In the genomic region with DNA sequence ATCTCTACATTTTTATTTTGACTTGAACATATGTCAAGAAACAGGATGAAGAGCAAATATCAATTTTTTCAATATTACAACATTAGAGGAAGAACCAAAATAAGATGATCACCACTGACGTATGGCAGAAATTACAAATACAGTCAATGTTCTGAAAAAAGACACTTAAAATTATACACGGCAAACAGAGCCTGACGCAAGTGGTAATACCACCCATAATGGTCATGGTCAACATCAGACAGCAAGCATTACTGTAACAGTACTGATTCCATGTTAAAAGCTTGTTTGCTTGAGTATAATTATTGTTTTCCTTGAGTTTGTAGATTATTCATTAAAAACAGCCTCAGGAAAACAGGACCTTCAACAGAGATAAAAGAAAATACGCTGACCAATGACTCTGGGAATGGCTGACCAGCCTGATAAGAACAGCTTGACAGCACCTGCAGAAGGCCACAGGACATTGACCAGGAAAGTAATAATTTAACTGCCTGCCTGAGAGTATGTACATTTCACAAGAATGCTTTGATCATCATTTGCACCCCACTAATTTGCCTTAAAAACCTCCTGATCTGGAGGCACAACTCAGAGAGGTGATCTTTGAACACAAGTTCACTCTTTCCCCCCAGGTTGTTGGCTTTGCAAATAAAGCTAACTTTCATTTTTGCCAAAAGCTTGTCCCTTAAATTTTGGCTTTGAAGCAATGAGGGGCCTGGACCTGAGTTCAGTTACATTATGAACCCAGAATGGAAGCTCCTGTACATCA, we compare ENCODE assay signal across 1 cellular context.
TF ChIP-seq lines count a peak whose summit lies in the region.

No MANE protein-coding gene starts in this region.

TF ChIP-seq in HepG2, 621 proteins besides CTCF, POLR2A, EP300 and RAD21 (continued from another document and continues in another):
- TF ChIP-seq, protein P1, sequence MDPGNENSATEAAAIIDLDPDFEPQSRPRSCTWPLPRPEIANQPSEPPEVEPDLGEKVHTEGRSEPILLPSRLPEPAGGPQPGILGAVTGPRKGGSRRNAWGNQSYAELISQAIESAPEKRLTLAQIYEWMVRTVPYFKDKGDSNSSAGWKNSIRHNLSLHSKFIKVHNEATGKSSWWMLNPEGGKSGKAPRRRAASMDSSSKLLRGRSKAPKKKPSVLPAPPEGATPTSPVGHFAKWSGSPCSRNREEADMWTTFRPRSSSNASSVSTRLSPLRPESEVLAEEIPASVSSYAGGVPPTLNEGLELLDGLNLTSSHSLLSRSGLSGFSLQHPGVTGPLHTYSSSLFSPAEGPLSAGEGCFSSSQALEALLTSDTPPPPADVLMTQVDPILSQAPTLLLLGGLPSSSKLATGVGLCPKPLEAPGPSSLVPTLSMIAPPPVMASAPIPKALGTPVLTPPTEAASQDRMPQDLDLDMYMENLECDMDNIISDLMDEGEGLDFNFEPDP (CRISPR knock-in tag; conservative IDR thresholded peaks at IDR 0.05), result no peak
- TF ChIP-seq ZNF296 (CRISPR knock-in tag; conservative IDR thresholded peaks at IDR 0.05), result no peak
- TF ChIP-seq MED13 (CRISPR knock-in tag; IDR thresholded peaks at IDR 0.05), result peak; percentile 82
- TF ChIP-seq CEBPG (CRISPR knock-in tag; IDR thresholded peaks at IDR 0.05), result peak; percentile 65
- peak; percentile 86 for TF ChIP-seq NR2F6 (IDR thresholded peaks at IDR 0.05)
- peak; percentile 82 for TF ChIP-seq NR2F6 (CRISPR knock-in tag; IDR thresholded peaks at IDR 0.05)
- TF ChIP-seq ZNF382 (CRISPR knock-in tag; IDR thresholded peaks at IDR 0.05; ENCODE audit: borderline replicate concordance), result no peak
- peak; percentile 78 for TF ChIP-seq EHMT2 (IDR thresholded peaks at IDR 0.05; ENCODE audit: borderline replicate concordance, low read depth, low read length)
- peak; percentile 89 for TF ChIP-seq FOXA3 (CRISPR knock-in tag; IDR thresholded peaks at IDR 0.05)
- peak; percentile 90 for TF ChIP-seq SOX5 (CRISPR knock-in tag; IDR thresholded peaks at IDR 0.05; ENCODE audit: borderline replicate concordance)
- TF ChIP-seq ZFP36 (IDR thresholded peaks at IDR 0.05; ENCODE audit: borderline replicate concordance, low read depth, low read length, partially characterized antibody), result no peak
- TF ChIP-seq BHLHE40 (IDR thresholded peaks at IDR 0.05; ENCODE audit: low read length), result no peak
- TF ChIP-seq MTA3 (CRISPR knock-in tag; IDR thresholded peaks at IDR 0.05), result no peak
- TF ChIP-seq, protein P2, sequence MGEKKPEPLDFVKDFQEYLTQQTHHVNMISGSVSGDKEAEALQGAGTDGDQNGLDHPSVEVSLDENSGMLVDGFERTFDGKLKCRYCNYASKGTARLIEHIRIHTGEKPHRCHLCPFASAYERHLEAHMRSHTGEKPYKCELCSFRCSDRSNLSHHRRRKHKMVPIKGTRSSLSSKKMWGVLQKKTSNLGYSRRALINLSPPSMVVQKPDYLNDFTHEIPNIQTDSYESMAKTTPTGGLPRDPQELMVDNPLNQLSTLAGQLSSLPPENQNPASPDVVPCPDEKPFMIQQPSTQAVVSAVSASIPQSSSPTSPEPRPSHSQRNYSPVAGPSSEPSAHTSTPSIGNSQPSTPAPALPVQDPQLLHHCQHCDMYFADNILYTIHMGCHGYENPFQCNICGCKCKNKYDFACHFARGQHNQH (CRISPR knock-in tag; IDR thresholded peaks at IDR 0.05), result peak; percentile 73; the same call in 1 of the 2 replicates
- TF ChIP-seq YEATS4 (CRISPR knock-in tag; IDR thresholded peaks at IDR 0.05; ENCODE audit: borderline replicate concordance), result peak; percentile 10; the same call in 1 of the 2 replicates
- TF ChIP-seq, protein P3, sequence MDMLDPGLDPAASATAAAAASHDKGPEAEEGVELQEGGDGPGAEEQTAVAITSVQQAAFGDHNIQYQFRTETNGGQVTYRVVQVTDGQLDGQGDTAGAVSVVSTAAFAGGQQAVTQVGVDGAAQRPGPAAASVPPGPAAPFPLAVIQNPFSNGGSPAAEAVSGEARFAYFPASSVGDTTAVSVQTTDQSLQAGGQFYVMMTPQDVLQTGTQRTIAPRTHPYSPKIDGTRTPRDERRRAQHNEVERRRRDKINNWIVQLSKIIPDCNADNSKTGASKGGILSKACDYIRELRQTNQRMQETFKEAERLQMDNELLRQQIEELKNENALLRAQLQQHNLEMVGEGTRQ (IDR thresholded peaks at IDR 0.05; ENCODE audit: low read depth, low read length), result no peak
- TF ChIP-seq, protein P3 (CRISPR knock-in tag; IDR thresholded peaks at IDR 0.05; ENCODE audit: borderline replicate concordance), result no peak
- no peak for TF ChIP-seq SSRP1 (CRISPR knock-in tag; IDR thresholded peaks at IDR 0.05)
- no peak for TF ChIP-seq ZNF768 (CRISPR knock-in tag; IDR thresholded peaks at IDR 0.05)
- no peak for TF ChIP-seq GTF2F1 (IDR thresholded peaks at IDR 0.05; ENCODE audit: low read length)
- no peak for TF ChIP-seq ZNF557 (CRISPR knock-in tag; IDR thresholded peaks at IDR 0.05)
- no peak; the same call in 1 of the 2 replicates for TF ChIP-seq NKX3-1 (CRISPR knock-in tag; IDR thresholded peaks at IDR 0.05)
- no peak for TF ChIP-seq ZNF460 (CRISPR knock-in tag; IDR thresholded peaks at IDR 0.05; ENCODE audit: borderline replicate concordance)
- TF ChIP-seq ZNF484 (CRISPR knock-in tag; IDR thresholded peaks at IDR 0.05; ENCODE audit: borderline replicate concordance, low read depth), result no peak
- no peak for TF ChIP-seq ZNF207 (IDR thresholded peaks at IDR 0.05; ENCODE audit: borderline replicate concordance)
- no peak for TF ChIP-seq AKAP8 (CRISPR knock-in tag; IDR thresholded peaks at IDR 0.05)
- TF ChIP-seq, protein P4, sequence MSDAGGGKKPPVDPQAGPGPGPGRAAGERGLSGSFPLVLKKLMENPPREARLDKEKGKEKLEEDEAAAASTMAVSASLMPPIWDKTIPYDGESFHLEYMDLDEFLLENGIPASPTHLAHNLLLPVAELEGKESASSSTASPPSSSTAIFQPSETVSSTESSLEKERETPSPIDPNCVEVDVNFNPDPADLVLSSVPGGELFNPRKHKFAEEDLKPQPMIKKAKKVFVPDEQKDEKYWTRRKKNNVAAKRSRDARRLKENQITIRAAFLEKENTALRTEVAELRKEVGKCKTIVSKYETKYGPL (CRISPR knock-in tag; IDR thresholded peaks at IDR 0.05), result no peak
- peak; percentile 39; the same call in 1 of the 2 replicates for TF ChIP-seq TRIM24 (CRISPR knock-in tag; IDR thresholded peaks at IDR 0.05)
- TF ChIP-seq KAT2B (IDR thresholded peaks at IDR 0.05; ENCODE audit: borderline replicate concordance, low read depth, low read length), result no peak
- TF ChIP-seq, protein P5, sequence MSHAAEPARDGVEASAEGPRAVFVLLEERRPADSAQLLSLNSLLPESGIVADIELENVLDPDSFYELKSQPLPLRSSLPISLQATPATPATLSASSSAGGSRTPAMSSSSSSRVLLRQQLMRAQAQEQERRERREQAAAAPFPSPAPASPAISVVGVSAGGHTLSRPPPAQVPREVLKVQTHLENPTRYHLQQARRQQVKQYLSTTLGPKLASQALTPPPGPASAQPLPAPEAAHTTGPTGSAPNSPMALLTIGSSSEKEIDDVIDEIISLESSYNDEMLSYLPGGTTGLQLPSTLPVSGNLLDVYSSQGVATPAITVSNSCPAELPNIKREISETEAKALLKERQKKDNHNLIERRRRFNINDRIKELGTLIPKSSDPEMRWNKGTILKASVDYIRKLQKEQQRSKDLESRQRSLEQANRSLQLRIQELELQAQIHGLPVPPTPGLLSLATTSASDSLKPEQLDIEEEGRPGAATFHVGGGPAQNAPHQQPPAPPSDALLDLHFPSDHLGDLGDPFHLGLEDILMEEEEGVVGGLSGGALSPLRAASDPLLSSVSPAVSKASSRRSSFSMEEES (CRISPR knock-in tag; IDR thresholded peaks at IDR 0.05), result peak; percentile 92
- TF ChIP-seq, protein P6, sequence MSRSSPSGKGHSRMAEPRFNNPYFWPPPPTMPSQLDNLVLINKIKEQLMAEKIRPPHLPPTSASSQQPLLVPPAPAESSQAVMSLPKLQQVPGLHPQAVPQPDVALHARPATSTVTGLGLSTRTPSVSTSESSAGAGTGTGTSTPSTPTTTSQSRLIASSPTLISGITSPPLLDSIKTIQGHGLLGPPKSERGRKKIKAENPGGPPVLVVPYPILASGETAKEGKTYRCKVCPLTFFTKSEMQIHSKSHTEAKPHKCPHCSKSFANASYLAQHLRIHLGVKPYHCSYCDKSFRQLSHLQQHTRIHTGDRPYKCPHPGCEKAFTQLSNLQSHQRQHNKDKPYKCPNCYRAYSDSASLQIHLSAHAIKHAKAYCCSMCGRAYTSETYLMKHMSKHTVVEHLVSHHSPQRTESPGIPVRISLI (CRISPR knock-in tag; IDR thresholded peaks at IDR 0.05; ENCODE audit: borderline replicate concordance), result peak; percentile 66; the same call in 1 of the 2 replicates
- TF ChIP-seq, protein P7, sequence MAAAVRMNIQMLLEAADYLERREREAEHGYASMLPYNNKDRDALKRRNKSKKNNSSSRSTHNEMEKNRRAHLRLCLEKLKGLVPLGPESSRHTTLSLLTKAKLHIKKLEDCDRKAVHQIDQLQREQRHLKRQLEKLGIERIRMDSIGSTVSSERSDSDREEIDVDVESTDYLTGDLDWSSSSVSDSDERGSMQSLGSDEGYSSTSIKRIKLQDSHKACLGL (CRISPR knock-in tag; IDR thresholded peaks at IDR 0.05), result no peak
- no peak for TF ChIP-seq HES4 (CRISPR knock-in tag; IDR thresholded peaks at IDR 0.05; ENCODE audit: borderline replicate concordance)
- no peak for TF ChIP-seq AGO2 (optimal IDR thresholded peaks at IDR 0.05; ENCODE audit: low read depth, low read length)
- no peak for TF ChIP-seq NONO (IDR thresholded peaks at IDR 0.05)
- TF ChIP-seq NONO (CRISPR knock-in tag; conservative IDR thresholded peaks at IDR 0.05), result peak; percentile 70; the same call in 1 of the 2 replicates
- 0 out of 2 replicates have a peak, but pooled peaks have one; percentile 34 for TF ChIP-seq GZF1 (CRISPR knock-in tag; IDR thresholded peaks at IDR 0.05)
- TF ChIP-seq TCF7 (IDR thresholded peaks at IDR 0.05; ENCODE audit: low read depth), result peak; percentile 98
- TF ChIP-seq ZNF670 (CRISPR knock-in tag; IDR thresholded peaks at IDR 0.05; ENCODE audit: borderline replicate concordance), result no peak
- TF ChIP-seq TGIF2 (CRISPR knock-in tag; IDR thresholded peaks at IDR 0.05), result 0 out of 2 replicates have a peak, but pooled peaks have one; percentile 44
- TF ChIP-seq HOXA5 (CRISPR knock-in tag; IDR thresholded peaks at IDR 0.05), result no peak
- TF ChIP-seq KMT2A (CRISPR knock-in tag; IDR thresholded peaks at IDR 0.05), result no peak
- peak; percentile 45 for TF ChIP-seq SKI (IDR thresholded peaks at IDR 0.05; ENCODE audit: partially characterized antibody)
- TF ChIP-seq, protein P8, sequence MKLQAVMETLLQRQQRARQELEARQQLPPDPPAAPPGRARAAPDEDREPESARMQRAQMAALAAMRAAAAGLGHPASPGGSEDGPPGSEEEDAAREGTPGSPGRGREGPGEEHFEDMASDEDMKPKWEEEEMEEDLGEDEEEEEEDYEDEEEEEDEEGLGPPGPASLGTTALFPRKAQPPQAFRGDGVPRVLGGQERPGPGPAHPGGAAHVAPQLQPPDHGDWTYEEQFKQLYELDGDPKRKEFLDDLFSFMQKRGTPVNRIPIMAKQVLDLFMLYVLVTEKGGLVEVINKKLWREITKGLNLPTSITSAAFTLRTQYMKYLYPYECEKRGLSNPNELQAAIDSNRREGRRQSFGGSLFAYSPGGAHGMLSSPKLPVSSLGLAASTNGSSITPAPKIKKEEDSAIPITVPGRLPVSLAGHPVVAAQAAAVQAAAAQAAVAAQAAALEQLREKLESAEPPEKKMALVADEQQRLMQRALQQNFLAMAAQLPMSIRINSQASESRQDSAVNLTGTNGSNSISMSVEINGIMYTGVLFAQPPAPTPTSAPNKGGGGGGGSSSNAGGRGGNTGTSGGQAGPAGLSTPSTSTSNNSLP (IDR thresholded peaks at IDR 0.05; ENCODE audit: low read depth, low read length), result peak; percentile 55
- peak; percentile 78; the same call in 1 of the 2 replicates for TF ChIP-seq SIX1 (CRISPR knock-in tag; IDR thresholded peaks at IDR 0.05; ENCODE audit: borderline replicate concordance)
- TF ChIP-seq CBFB (CRISPR knock-in tag; IDR thresholded peaks at IDR 0.05), result peak; percentile 56; the same call in 1 of the 2 replicates
- TF ChIP-seq ZNF432 (CRISPR knock-in tag; IDR thresholded peaks at IDR 0.05; ENCODE audit: borderline replicate concordance), result no peak
- TF ChIP-seq ZMAT3 (CRISPR knock-in tag; conservative IDR thresholded peaks at IDR 0.05), result no peak; the same call in 1 of the 2 replicates
- no peak; the same call in 1 of the 2 replicates for TF ChIP-seq BRCA1 (CRISPR knock-in tag; IDR thresholded peaks at IDR 0.05)
- TF ChIP-seq CC2D1A (CRISPR knock-in tag; IDR thresholded peaks at IDR 0.05), result no peak
- TF ChIP-seq ZNF879 (CRISPR knock-in tag; IDR thresholded peaks at IDR 0.05), result no peak
- no peak for TF ChIP-seq U2AF1 (optimal IDR thresholded peaks at IDR 0.05; ENCODE audit: low read depth, low read length)
- TF ChIP-seq HOXA3 (CRISPR knock-in tag; IDR thresholded peaks at IDR 0.05), result peak; percentile 70; the same call in 1 of the 2 replicates
- TF ChIP-seq, protein P9, sequence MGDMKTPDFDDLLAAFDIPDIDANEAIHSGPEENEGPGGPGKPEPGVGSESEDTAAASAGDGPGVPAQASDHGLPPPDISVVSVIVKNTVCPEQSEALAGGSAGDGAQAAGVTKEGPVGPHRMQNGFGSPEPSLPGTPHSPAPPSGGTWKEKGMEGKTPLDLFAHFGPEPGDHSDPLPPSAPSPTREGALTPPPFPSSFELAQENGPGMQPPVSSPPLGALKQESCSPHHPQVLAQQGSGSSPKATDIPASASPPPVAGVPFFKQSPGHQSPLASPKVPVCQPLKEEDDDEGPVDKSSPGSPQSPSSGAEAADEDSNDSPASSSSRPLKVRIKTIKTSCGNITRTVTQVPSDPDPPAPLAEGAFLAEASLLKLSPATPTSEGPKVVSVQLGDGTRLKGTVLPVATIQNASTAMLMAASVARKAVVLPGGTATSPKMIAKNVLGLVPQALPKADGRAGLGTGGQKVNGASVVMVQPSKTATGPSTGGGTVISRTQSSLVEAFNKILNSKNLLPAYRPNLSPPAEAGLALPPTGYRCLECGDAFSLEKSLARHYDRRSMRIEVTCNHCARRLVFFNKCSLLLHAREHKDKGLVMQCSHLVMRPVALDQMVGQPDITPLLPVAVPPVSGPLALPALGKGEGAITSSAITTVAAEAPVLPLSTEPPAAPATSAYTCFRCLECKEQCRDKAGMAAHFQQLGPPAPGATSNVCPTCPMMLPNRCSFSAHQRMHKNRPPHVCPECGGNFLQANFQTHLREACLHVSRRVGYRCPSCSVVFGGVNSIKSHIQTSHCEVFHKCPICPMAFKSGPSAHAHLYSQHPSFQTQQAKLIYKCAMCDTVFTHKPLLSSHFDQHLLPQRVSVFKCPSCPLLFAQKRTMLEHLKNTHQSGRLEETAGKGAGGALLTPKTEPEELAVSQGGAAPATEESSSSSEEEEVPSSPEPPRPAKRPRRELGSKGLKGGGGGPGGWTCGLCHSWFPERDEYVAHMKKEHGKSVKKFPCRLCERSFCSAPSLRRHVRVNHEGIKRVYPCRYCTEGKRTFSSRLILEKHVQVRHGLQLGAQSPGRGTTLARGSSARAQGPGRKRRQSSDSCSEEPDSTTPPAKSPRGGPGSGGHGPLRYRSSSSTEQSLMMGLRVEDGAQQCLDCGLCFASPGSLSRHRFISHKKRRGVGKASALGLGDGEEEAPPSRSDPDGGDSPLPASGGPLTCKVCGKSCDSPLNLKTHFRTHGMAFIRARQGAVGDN (CRISPR knock-in tag; IDR thresholded peaks at IDR 0.05), result no peak
- no peak for TF ChIP-seq ZNF30 (CRISPR knock-in tag; IDR thresholded peaks at IDR 0.05)
- no peak for TF ChIP-seq PTBP1 (IDR thresholded peaks at IDR 0.05; ENCODE audit: low read depth, low read length, poor library complexity, severe bottlenecking)
